18 cellular contexts compared by ENCODE assay signal in genomic region chr5:161380550-161380949, GRCh38.
A peak's percentile ranks its signal among the peaks of the same experiment; 100 is the strongest.
DNase-seq lines count a peak whose midpoint lies in the region; ATAC-seq, FAIRE-seq and TF ChIP-seq lines count a peak whose summit lies in the region.
"Had no signal": no experiment of that assay in that cellular context is flagged by ENCODE, and none has a peak within 500 bp of the region (broad histone marks: within the 10 kb centered on the region; RNA-seq: fewer than 3 reads in every experiment).

No MANE protein-coding gene starts in this region.

- no peak for TF ChIP-seq POLR2A in GM12878 (IDR thresholded peaks at IDR 0.05; ENCODE audit: low read depth, low read length)

- H3K27ac ChIP-seq in GM12878 (ENCODE audit: control insufficient read depth, insufficient read depth): no peak overlapping the region
- H3K27ac ChIP-seq: BLaER1 treated with 17β-estradiol and CSF1 and Interleukin-3, amounts not matched to agents 10 nM and 100 nM; HL-60 had no signal

- no peak for TF ChIP-seq EP300 in GM12878 (IDR thresholded peaks at IDR 0.05; ENCODE audit: borderline replicate concordance in 1 of 2, control insufficient read depth in 1 of 2, low read depth in 2 of 2, low read length in 2 of 2)

- H3K27me3 ChIP-seq in GM12878 (replicated peaks in 1 of 2; ENCODE audit: control insufficient read depth in 2 of 2, insufficient read depth in 2 of 2, low read length in 1 of 2): no peaks in the 10 kb centered on the region
- H3K27me3 ChIP-seq: BLaER1 treated with 17β-estradiol and CSF1 and Interleukin-3, amounts not matched to agents 10 nM and 100 nM had no signal

- H3K4me2 ChIP-seq in GM12878 (ENCODE audit: control insufficient read depth, insufficient read depth): no peak overlapping the region
- H3K4me2 ChIP-seq: BLaER1 treated with 17β-estradiol and CSF1 and Interleukin-3, amounts not matched to agents 10 nM and 100 nM had no signal

- CTCF ChIA-PET in GM12878 (lab: Yijun Ruan, JAX): no interaction called here

- H3K79me2 ChIP-seq in GM12878 (ENCODE audit: control insufficient read depth, insufficient read depth, low read length): no peaks in the 10 kb centered on the region

- no peak for TF ChIP-seq CTCF in GM12878 (IDR thresholded peaks at IDR 0.05 in 2 of 3, conservative IDR thresholded peaks at IDR 0.05 in 1 of 3; ENCODE audit: control insufficient read depth in 2 of 3, extremely low read depth in 1 of 3, insufficient read depth in 1 of 3, low read depth in 3 of 3, low read length in 3 of 3)

- POLR2A ChIA-PET in GM12878 (lab: Charles Lee): no interaction called here

- intact Hi-C loops in GM12878 (cut with micrococcal nuclease; ENCODE audit: unreplicated experiment): loop anchor here (5.0 kb wide), 1 partner anchor 408 kb away; no protein-coding TSS in a partner anchor

- in situ Hi-C loops in GM12878 (cut with MboI): no loop called here

- H3K4me3 ChIP-seq in Jurkat, Clone E6-1 (ENCODE audit: low read length): no peak overlapping the region
- H3K4me3 ChIP-seq in GM12878: no peak overlapping the region
- H3K4me3 ChIP-seq: BLaER1 treated with 17β-estradiol and CSF1 and Interleukin-3, amounts not matched to agents 10 nM and 100 nM; K562 had no signal

- RAD21 ChIA-PET in GM12878 (lab: Charles Lee; ENCODE audit: unreplicated experiment): no interaction called here

- no peak overlapping the region for H2AFZ ChIP-seq in GM12878 (ENCODE audit: control insufficient read depth, low read depth, low read length)

- FAIRE-seq in GM12878 (lab: Jason Lieb, UNC): peak; percentile 56
- FAIRE-seq: G401.6, K562 had no signal

- BruUV-seq in GM12878 (replicated peaks; lab: Mats Ljungman, UMichigan): no TSS peak

- no peaks in the 10 kb centered on the region for H4K20me1 ChIP-seq in GM12878 (ENCODE audit: control insufficient read depth, insufficient read depth)
- H4K20me1 ChIP-seq: BLaER1 treated with 17β-estradiol and CSF1 and Interleukin-3, amounts not matched to agents 10 nM and 100 nM had no signal

- DNase-seq in Jurkat, Clone E6-1 (ENCODE audit: low read depth, low spot score): peak; percentile 3
- peak; percentile 45 for DNase-seq in GM12878 (ENCODE audit: low read depth, low spot score)
- no peak for DNase-seq in putamen (ENCODE audit: low spot score)
- DNase-seq: Calu3; CD8-positive, alpha-beta T cell; GOT3; H7; HFFc6; Kasumi-1 had no signal

- H3K9me3 ChIP-seq in GM12878 (replicated peaks; ENCODE audit: control insufficient read depth, insufficient read depth, low read length): peaks cover 1% of the 10 kb centered on the region; the same call in 2 of the 3 replicates
- H3K9me3 ChIP-seq: BLaER1 treated with 17β-estradiol and CSF1 and Interleukin-3, amounts not matched to agents 10 nM and 100 nM had no signal

- H3K36me3 ChIP-seq in GM12878 (ENCODE audit: control insufficient read depth in 2 of 2, insufficient read depth in 2 of 2, low read length in 1 of 2): no peaks in the 10 kb centered on the region
- H3K36me3 ChIP-seq: BLaER1 treated with 17β-estradiol and CSF1 and Interleukin-3, amounts not matched to agents 10 nM and 100 nM had no signal

- SMC1A ChIA-PET in GM12878 (lab: Charles Lee; ENCODE audit: uncharacterized antibody, unreplicated experiment): interaction anchor here (1.0 kb wide), 1 partner anchor 15 kb away, joined by 3 read pairs; no protein-coding TSS in a partner anchor

- H3K4me1 ChIP-seq in GM12878 (ENCODE audit: control insufficient read depth, insufficient read depth, low read length): no peaks in the 10 kb centered on the region
- H3K4me1 ChIP-seq: BLaER1 treated with 17β-estradiol and CSF1 and Interleukin-3, amounts not matched to agents 10 nM and 100 nM had no signal

- 0% methylated on average over 1 of the region's 1 CpG for WGBS in GM12878 (ENCODE audit: insufficient coverage, insufficient replicate concordance, low lambda C conversion rate, missing lambda C conversion rate)

- H3K9ac ChIP-seq in GM12878 (ENCODE audit: control insufficient read depth, insufficient read depth, low read length): no peak overlapping the region
- H3K9ac ChIP-seq: BLaER1 treated with 17β-estradiol and CSF1 and Interleukin-3, amounts not matched to agents 10 nM and 100 nM had no signal

- ATAC-seq in GM18502 (IDR thresholded peaks at IDR 0.05; ENCODE audit: poor library complexity, unreplicated experiment): peak; percentile 63
- ATAC-seq in HG03025 (IDR thresholded peaks at IDR 0.05; ENCODE audit: low FRiP score, unreplicated experiment): peak; percentile 68
- peak; percentile 57 for ATAC-seq in GM12878
- ATAC-seq in GM19351 (IDR thresholded peaks at IDR 0.05; ENCODE audit: unreplicated experiment): no peak
- ATAC-seq in GM18867 (IDR thresholded peaks at IDR 0.05; ENCODE audit: unreplicated experiment): no peak
- ATAC-seq: CD8-positive, alpha-beta T cell; HCT116; K562 had no signal

- TF ChIP-seq RAD21 in GM12878 (IDR thresholded peaks at IDR 0.05; ENCODE audit: insufficient read depth, low read depth, low read length): no peak

TF ChIP-seq in GM12878, 131 proteins besides CTCF, POLR2A, EP300 and RAD21 (continues in another document):
- TF ChIP-seq RUNX3 (IDR thresholded peaks at IDR 0.05; ENCODE audit: low read length) (peak; percentile 91), E2F8 (IDR thresholded peaks at IDR 0.05; ENCODE audit: low read depth, partially characterized antibody) (no peak), EED (IDR thresholded peaks at IDR 0.05; ENCODE audit: low read depth) (no peak), BCL3 (IDR thresholded peaks at IDR 0.05; ENCODE audit: borderline replicate concordance, insufficient read depth, low read depth, low read length, poor library complexity, severe bottlenecking) (peak; percentile 61), ZBTB11 (CRISPR knock-in tag; IDR thresholded peaks at IDR 0.05) (no peak), ASH2L (IDR thresholded peaks at IDR 0.05; ENCODE audit: borderline replicate concordance, low read depth) (no peak), CREB1 (IDR thresholded peaks at IDR 0.05; ENCODE audit: low read depth) (peak; percentile 24; the same call in 1 of the 2 replicates), SMARCA5 (IDR thresholded peaks at IDR 0.05) (no peak), HDAC2 (IDR thresholded peaks at IDR 0.05) (no peak)

Comparison
In these comparisons a context has a peak if more than half of its experiments do, and no peak if none do; other contexts are left out.
1. ATAC-seq: peak in GM18502 (single experiment), HG03025 (single experiment) and GM12878 (single experiment); none in GM19351 (single experiment) and GM18867 (single experiment).